Comparison of ENCODE assay signal across 1 cellular context in the genomic region with DNA sequence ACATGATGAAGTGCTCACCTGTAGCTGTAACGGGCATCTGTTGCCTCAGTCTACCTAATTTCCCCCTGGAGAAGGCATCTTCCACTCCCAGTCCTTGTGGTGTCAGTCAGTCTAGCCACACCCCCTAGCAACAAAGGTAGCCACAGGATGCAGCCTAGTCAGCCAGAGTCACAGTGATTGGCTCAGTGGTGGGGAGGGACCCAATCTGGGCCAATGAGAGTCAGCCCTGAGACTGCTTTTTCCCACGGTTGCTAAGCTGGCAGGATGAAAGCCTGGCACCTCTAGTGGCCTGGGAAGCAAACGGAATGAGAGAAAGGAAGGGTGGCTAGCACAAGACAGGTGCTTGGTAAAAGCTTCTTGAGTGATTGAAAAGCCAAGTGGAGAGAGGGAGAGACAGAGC.
TF ChIP-seq lines count a peak whose summit lies in the region.

No MANE protein-coding gene starts in this region.

TF ChIP-seq in K562, 482 proteins besides CTCF, POLR2A, EP300 and RAD21 (continued from another document):
- TF ChIP-seq, protein P1, sequence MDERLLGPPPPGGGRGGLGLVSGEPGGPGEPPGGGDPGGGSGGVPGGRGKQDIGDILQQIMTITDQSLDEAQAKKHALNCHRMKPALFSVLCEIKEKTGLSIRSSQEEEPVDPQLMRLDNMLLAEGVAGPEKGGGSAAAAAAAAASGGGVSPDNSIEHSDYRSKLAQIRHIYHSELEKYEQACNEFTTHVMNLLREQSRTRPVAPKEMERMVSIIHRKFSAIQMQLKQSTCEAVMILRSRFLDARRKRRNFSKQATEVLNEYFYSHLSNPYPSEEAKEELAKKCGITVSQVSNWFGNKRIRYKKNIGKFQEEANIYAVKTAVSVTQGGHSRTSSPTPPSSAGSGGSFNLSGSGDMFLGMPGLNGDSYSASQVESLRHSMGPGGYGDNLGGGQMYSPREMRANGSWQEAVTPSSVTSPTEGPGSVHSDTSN (CRISPR knock-in tag; IDR thresholded peaks at IDR 0.05; ENCODE audit: low read depth) = no peak
- TF ChIP-seq, protein P1 (tag; conservative IDR thresholded peaks at IDR 0.05; ENCODE audit: low read depth) = no peak
- TF ChIP-seq ZBTB1 (CRISPR knock-in tag; IDR thresholded peaks at IDR 0.05; ENCODE audit: borderline replicate concordance, low read depth) (no peak), NFE2 (IDR thresholded peaks at IDR 0.05; ENCODE audit: low read depth) (no peak), NFYB (IDR thresholded peaks at IDR 0.05; ENCODE audit: extremely low read depth, insufficient read length) (peak; percentile 54), HDAC3 (IDR thresholded peaks at IDR 0.05; ENCODE audit: borderline replicate concordance, partially characterized antibody) (no peak), KHSRP (IDR thresholded peaks at IDR 0.05) (no peak), ZNF644 (tag; IDR thresholded peaks at IDR 0.05; ENCODE audit: low read depth) (no peak), CBFA2T3 (IDR thresholded peaks at IDR 0.05) (no peak), BRD9 (IDR thresholded peaks at IDR 0.05; ENCODE audit: low read depth, partially characterized antibody) (no peak), CC2D1A (IDR thresholded peaks at IDR 0.05) (no peak), PCBP1 (IDR thresholded peaks at IDR 0.05; ENCODE audit: low read depth, low read length, poor library complexity, severe bottlenecking) (no peak), HDAC2 (IDR thresholded peaks at IDR 0.05) (no peak), RFX5 (IDR thresholded peaks at IDR 0.05; ENCODE audit: low read depth, low read length) (peak; percentile 40; the same call in 1 of the 2 replicates), FOS (IDR thresholded peaks at IDR 0.05; ENCODE audit: extremely low read depth, insufficient read length) (peak; percentile 7), TCF3 (CRISPR knock-in tag; IDR thresholded peaks at IDR 0.05) (no peak), MTA2 (IDR thresholded peaks at IDR 0.05; ENCODE audit: low read depth) (no peak), FOXJ3 (CRISPR knock-in tag; IDR thresholded peaks at IDR 0.05) (no peak)
- TF ChIP-seq, protein P2, sequence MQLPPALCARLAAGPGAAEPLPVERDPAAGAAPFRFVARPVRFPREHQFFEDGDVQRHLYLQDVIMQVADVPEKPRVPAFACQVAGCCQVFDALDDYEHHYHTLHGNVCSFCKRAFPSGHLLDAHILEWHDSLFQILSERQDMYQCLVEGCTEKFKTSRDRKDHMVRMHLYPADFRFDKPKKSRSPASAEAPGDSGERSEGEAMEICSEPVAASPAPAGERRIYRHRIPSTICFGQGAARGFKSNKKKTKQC (CRISPR knock-in tag; IDR thresholded peaks at IDR 0.05) = no peak
- TF ChIP-seq, protein P3, sequence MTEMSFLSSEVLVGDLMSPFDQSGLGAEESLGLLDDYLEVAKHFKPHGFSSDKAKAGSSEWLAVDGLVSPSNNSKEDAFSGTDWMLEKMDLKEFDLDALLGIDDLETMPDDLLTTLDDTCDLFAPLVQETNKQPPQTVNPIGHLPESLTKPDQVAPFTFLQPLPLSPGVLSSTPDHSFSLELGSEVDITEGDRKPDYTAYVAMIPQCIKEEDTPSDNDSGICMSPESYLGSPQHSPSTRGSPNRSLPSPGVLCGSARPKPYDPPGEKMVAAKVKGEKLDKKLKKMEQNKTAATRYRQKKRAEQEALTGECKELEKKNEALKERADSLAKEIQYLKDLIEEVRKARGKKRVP (CRISPR knock-in tag; IDR thresholded peaks at IDR 0.05) = no peak
- TF ChIP-seq, protein P4, sequence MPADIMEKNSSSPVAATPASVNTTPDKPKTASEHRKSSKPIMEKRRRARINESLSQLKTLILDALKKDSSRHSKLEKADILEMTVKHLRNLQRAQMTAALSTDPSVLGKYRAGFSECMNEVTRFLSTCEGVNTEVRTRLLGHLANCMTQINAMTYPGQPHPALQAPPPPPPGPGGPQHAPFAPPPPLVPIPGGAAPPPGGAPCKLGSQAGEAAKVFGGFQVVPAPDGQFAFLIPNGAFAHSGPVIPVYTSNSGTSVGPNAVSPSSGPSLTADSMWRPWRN (IDR thresholded peaks at IDR 0.05; ENCODE audit: low read depth) = no peak
- TF ChIP-seq, protein P5, sequence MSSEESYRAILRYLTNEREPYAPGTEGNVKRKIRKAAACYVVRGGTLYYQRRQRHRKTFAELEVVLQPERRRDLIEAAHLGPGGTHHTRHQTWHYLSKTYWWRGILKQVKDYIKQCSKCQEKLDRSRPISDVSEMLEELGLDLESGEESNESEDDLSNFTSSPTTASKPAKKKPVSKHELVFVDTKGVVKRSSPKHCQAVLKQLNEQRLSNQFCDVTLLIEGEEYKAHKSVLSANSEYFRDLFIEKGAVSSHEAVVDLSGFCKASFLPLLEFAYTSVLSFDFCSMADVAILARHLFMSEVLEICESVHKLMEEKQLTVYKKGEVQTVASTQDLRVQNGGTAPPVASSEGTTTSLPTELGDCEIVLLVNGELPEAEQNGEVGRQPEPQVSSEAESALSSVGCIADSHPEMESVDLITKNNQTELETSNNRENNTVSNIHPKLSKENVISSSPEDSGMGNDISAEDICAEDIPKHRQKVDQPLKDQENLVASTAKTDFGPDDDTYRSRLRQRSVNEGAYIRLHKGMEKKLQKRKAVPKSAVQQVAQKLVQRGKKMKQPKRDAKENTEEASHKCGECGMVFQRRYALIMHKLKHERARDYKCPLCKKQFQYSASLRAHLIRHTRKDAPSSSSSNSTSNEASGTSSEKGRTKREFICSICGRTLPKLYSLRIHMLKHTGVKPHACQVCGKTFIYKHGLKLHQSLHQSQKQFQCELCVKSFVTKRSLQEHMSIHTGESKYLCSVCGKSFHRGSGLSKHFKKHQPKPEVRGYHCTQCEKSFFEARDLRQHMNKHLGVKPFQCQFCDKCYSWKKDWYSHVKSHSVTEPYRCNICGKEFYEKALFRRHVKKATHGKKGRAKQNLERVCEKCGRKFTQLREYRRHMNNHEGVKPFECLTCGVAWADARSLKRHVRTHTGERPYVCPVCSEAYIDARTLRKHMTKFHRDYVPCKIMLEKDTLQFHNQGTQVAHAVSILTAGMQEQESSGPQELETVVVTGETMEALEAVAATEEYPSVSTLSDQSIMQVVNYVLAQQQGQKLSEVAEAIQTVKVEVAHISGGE (CRISPR knock-in tag; IDR thresholded peaks at IDR 0.05) = no peak
- TF ChIP-seq, protein P6, sequence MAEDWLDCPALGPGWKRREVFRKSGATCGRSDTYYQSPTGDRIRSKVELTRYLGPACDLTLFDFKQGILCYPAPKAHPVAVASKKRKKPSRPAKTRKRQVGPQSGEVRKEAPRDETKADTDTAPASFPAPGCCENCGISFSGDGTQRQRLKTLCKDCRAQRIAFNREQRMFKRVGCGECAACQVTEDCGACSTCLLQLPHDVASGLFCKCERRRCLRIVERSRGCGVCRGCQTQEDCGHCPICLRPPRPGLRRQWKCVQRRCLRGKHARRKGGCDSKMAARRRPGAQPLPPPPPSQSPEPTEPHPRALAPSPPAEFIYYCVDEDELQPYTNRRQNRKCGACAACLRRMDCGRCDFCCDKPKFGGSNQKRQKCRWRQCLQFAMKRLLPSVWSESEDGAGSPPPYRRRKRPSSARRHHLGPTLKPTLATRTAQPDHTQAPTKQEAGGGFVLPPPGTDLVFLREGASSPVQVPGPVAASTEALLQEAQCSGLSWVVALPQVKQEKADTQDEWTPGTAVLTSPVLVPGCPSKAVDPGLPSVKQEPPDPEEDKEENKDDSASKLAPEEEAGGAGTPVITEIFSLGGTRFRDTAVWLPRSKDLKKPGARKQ (CRISPR knock-in tag; IDR thresholded peaks at IDR 0.05) = no peak
- TF ChIP-seq, protein P7, sequence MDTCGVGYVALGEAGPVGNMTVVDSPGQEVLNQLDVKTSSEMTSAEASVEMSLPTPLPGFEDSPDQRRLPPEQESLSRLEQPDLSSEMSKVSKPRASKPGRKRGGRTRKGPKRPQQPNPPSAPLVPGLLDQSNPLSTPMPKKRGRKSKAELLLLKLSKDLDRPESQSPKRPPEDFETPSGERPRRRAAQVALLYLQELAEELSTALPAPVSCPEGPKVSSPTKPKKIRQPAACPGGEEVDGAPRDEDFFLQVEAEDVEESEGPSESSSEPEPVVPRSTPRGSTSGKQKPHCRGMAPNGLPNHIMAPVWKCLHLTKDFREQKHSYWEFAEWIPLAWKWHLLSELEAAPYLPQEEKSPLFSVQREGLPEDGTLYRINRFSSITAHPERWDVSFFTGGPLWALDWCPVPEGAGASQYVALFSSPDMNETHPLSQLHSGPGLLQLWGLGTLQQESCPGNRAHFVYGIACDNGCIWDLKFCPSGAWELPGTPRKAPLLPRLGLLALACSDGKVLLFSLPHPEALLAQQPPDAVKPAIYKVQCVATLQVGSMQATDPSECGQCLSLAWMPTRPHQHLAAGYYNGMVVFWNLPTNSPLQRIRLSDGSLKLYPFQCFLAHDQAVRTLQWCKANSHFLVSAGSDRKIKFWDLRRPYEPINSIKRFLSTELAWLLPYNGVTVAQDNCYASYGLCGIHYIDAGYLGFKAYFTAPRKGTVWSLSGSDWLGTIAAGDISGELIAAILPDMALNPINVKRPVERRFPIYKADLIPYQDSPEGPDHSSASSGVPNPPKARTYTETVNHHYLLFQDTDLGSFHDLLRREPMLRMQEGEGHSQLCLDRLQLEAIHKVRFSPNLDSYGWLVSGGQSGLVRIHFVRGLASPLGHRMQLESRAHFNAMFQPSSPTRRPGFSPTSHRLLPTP (IDR thresholded peaks at IDR 0.05; ENCODE audit: borderline replicate concordance, extremely low read depth, insufficient read length) = no peak
- TF ChIP-seq, protein P8, sequence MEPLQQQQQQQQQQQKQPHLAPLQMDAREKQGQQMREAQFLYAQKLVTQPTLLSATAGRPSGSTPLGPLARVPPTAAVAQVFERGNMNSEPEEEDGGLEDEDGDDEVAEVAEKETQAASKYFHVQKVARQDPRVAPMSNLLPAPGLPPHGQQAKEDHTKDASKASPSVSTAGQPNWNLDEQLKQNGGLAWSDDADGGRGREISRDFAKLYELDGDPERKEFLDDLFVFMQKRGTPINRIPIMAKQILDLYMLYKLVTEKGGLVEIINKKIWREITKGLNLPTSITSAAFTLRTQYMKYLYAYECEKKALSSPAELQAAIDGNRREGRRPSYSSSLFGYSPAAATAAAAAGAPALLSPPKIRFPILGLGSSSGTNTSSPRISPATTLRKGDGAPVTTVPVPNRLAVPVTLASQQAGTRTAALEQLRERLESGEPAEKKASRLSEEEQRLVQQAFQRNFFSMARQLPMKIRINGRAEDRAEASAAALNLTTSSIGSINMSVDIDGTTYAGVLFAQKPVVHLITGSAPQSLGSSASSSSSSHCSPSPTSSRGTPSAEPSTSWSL (CRISPR knock-in tag; IDR thresholded peaks at IDR 0.05; ENCODE audit: borderline replicate concordance) = no peak
- TF ChIP-seq, protein P9, sequence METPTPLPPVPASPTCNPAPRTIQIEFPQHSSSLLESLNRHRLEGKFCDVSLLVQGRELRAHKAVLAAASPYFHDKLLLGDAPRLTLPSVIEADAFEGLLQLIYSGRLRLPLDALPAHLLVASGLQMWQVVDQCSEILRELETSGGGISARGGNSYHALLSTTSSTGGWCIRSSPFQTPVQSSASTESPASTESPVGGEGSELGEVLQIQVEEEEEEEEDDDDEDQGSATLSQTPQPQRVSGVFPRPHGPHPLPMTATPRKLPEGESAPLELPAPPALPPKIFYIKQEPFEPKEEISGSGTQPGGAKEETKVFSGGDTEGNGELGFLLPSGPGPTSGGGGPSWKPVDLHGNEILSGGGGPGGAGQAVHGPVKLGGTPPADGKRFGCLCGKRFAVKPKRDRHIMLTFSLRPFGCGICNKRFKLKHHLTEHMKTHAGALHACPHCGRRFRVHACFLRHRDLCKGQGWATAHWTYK (CRISPR knock-in tag; IDR thresholded peaks at IDR 0.05) = no peak
- TF ChIP-seq, protein P10, sequence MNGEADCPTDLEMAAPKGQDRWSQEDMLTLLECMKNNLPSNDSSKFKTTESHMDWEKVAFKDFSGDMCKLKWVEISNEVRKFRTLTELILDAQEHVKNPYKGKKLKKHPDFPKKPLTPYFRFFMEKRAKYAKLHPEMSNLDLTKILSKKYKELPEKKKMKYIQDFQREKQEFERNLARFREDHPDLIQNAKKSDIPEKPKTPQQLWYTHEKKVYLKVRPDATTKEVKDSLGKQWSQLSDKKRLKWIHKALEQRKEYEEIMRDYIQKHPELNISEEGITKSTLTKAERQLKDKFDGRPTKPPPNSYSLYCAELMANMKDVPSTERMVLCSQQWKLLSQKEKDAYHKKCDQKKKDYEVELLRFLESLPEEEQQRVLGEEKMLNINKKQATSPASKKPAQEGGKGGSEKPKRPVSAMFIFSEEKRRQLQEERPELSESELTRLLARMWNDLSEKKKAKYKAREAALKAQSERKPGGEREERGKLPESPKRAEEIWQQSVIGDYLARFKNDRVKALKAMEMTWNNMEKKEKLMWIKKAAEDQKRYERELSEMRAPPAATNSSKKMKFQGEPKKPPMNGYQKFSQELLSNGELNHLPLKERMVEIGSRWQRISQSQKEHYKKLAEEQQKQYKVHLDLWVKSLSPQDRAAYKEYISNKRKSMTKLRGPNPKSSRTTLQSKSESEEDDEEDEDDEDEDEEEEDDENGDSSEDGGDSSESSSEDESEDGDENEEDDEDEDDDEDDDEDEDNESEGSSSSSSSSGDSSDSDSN (IDR thresholded peaks at IDR 0.05; ENCODE audit: borderline replicate concordance in 1 of 2, low read depth in 2 of 2, low read length in 2 of 2) = no peak
- TF ChIP-seq, protein P11, sequence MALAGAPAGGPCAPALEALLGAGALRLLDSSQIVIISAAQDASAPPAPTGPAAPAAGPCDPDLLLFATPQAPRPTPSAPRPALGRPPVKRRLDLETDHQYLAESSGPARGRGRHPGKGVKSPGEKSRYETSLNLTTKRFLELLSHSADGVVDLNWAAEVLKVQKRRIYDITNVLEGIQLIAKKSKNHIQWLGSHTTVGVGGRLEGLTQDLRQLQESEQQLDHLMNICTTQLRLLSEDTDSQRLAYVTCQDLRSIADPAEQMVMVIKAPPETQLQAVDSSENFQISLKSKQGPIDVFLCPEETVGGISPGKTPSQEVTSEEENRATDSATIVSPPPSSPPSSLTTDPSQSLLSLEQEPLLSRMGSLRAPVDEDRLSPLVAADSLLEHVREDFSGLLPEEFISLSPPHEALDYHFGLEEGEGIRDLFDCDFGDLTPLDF (CRISPR knock-in tag; IDR thresholded peaks at IDR 0.05) = no peak
